In genomic region chr7:29611941-29612527, GRCh38 we compare ENCODE assay signal across 22 cellular contexts. TPM values are rescaled to one million over a fixed set of nuclear protein-coding genes. Genes with fewer than 3 reads are reported as not detected.
"Had no signal": no experiment of that assay in that cellular context is flagged by ENCODE, and none has a peak within 500 bp of the region (broad histone marks: within the 10 kb centered on the region; RNA-seq: fewer than 3 reads in every experiment).

No MANE protein-coding gene starts in this region.

- H3K4me3 Mint-ChIP-seq: activated CD8-positive, alpha-beta T cell treated with anti-CD3 and anti-CD28 coated beads for 36 hours; activated naive CD4-positive, alpha-beta T cell treated with anti-CD3 and anti-CD28 coated beads for 36 hours; activated naive CD8-positive, alpha-beta T cell treated with anti-CD3 and anti-CD28 coated beads, Interleukin-2, amount 50 U/mL, for 24 hours; activated T-cell treated with anti-CD3 and anti-CD28 coated beads, Interleukin-2, amount 50 U/mL, for 24 hours; central memory CD8-positive, alpha-beta T cell; natural killer cell treated with Interleukin-12 subunit alpha and Interleukin-12 subunit beta and Interleukin-15 and Interleukin-18, amount 100 ng/mL, for 72 hours had no signal

- H3K9me3 Mint-ChIP-seq: activated CD8-positive, alpha-beta T cell treated with anti-CD3 and anti-CD28 coated beads for 36 hours; activated naive CD4-positive, alpha-beta T cell treated with anti-CD3 and anti-CD28 coated beads for 36 hours; activated naive CD8-positive, alpha-beta T cell treated with anti-CD3 and anti-CD28 coated beads, Interleukin-2, amount 50 U/mL, for 24 hours; activated T-cell treated with anti-CD3 and anti-CD28 coated beads, Interleukin-2, amount 50 U/mL, for 24 hours; activated T-helper 2 cell treated with anti-CD3 and anti-CD28 coated beads, Interferon-gamma antibody, Interleukin-2, Interleukin-4, amounts not matched to agents 10 μg/mL and 5 μg/mL and 100 μg/mL, durations not matched to agents 14 hours and 24 hours and 36 hours; central memory CD8-positive, alpha-beta T cell; natural killer cell treated with Interleukin-12 subunit alpha and Interleukin-12 subunit beta and Interleukin-15 and Interleukin-18, amount 100 ng/mL, for 72 hours had no signal

- H3K4me1 ChIP-seq: colonic mucosa, gastroesophageal sphincter, upper lobe of right lung had no signal

- ATAC-seq: activated CD8-positive, alpha-beta T cell treated with anti-CD3 and anti-CD28 coated beads for 36 hours; activated naive CD8-positive, alpha-beta T cell treated with anti-CD3 and anti-CD28 coated beads, Interleukin-2, amount 50 U/mL, for 24 hours; gastroesophageal sphincter; heart left ventricle; upper lobe of right lung had no signal

- H3K27ac Mint-ChIP-seq: activated CD8-positive, alpha-beta T cell treated with anti-CD3 and anti-CD28 coated beads for 36 hours; activated naive CD4-positive, alpha-beta T cell treated with anti-CD3 and anti-CD28 coated beads for 36 hours; activated naive CD8-positive, alpha-beta T cell treated with anti-CD3 and anti-CD28 coated beads, Interleukin-2, amount 50 U/mL, for 24 hours; activated T-cell treated with anti-CD3 and anti-CD28 coated beads, Interleukin-2, amount 50 U/mL, for 24 hours; activated T-helper 2 cell treated with anti-CD3 and anti-CD28 coated beads, Interferon-gamma antibody, Interleukin-2, Interleukin-4, amounts not matched to agents 10 μg/mL and 5 μg/mL and 100 μg/mL, durations not matched to agents 14 hours and 24 hours and 36 hours; natural killer cell treated with Interleukin-12 subunit alpha and Interleukin-12 subunit beta and Interleukin-15 and Interleukin-18, amount 100 ng/mL, for 72 hours had no signal

- H3K36me3 ChIP-seq: brain microvascular endothelial cell, colonic mucosa, gastroesophageal sphincter, heart left ventricle, neutrophil, upper lobe of right lung had no signal

- H3K4me3 ChIP-seq: colonic mucosa, gastroesophageal sphincter, heart left ventricle, upper lobe of right lung had no signal

- H3K27me3 ChIP-seq: brain microvascular endothelial cell, colonic mucosa, gastroesophageal sphincter, heart left ventricle, neutrophil had no signal

- H3K27ac ChIP-seq: brain microvascular endothelial cell, colonic mucosa, gastroesophageal sphincter, heart left ventricle, neutrophil, upper lobe of right lung had no signal

- H3K36me3 Mint-ChIP-seq: natural killer cell treated with Interleukin-12 subunit alpha and Interleukin-12 subunit beta and Interleukin-15 and Interleukin-18, amount 100 ng/mL, for 72 hours had no signal

- DNase-seq: activated CD4-positive, alpha-beta T cell treated with anti-CD3 and anti-CD28 coated beads for 48 hours; activated CD4-positive, CD25-positive, alpha-beta regulatory T cell; activated CD8-positive, alpha-beta T cell treated with anti-CD3 and anti-CD28 coated beads for 36 hours; activated naive CD4-positive, alpha-beta T cell treated with anti-CD3 and anti-CD28 coated beads for 36 hours; activated naive CD8-positive, alpha-beta T cell treated with anti-CD3 and anti-CD28 coated beads, Interleukin-2, amount 50 U/mL, for 24 hours; activated T-cell treated with anti-CD3 and anti-CD28 coated beads, Interleukin-2, amount 50 U/mL, for 24 hours; aorta; brain microvascular endothelial cell; colonic mucosa; erythroblast; heart left ventricle; stimulated activated CD4-positive, alpha-beta T cell treated with anti-CD3 and anti-CD28 coated beads, Interleukin-12 subunit alpha, Interleukin-12 subunit beta, amount 100 ng/mL, for 4 hours; stimulated activated CD4-positive, alpha-beta T cell treated with anti-CD3 and anti-CD28 coated beads, Interleukin-1b, Interleukin-23, amount 100 ng/mL, for 48 hours; stimulated activated CD8-positive, alpha-beta memory T cell treated with anti-CD3 and anti-CD28 coated beads, Interleukin-4, amount 100 ng/mL, for 48 hours; stimulated activated naive CD4-positive, alpha-beta T cell; T-helper 2 cell; upper lobe of right lung had no signal

- H3K4me1 Mint-ChIP-seq: activated naive CD8-positive, alpha-beta T cell treated with anti-CD3 and anti-CD28 coated beads, Interleukin-2, amount 50 U/mL, for 24 hours; central memory CD8-positive, alpha-beta T cell had no signal

- H3K9me3 ChIP-seq: colonic mucosa, gastroesophageal sphincter, heart left ventricle, neutrophil, upper lobe of right lung had no signal

RNA-seq across cellular contexts. Expression of gene PRR15, which starts 48.4 kb away (rescaled TPM):
- total RNA-seq: activated CD8-positive, alpha-beta T cell treated with anti-CD3 and anti-CD28 coated beads for 36 hours; activated naive CD4-positive, alpha-beta T cell treated with anti-CD3 and anti-CD28 coated beads for 36 hours; activated T-helper 2 cell treated with anti-CD3 and anti-CD28 coated beads, Interferon-gamma antibody, Interleukin-2, Interleukin-4, amounts not matched to agents 10 μg/mL and 5 μg/mL and 100 μg/mL, durations not matched to agents 14 hours and 24 hours and 36 hours; natural killer cell treated with Interleukin-12 subunit alpha and Interleukin-12 subunit beta and Interleukin-15 and Interleukin-18, amount 100 ng/mL, for 72 hours had no signal
